Comparison of ENCODE assay signal across 18 cellular contexts in genomic region chr21:42533306-42533962, GRCh38. TPM values are rescaled to one million over a fixed set of nuclear protein-coding genes. Genes with fewer than 3 reads are reported as not detected.
DNase-seq lines count a peak whose midpoint lies in the region; ATAC-seq and TF ChIP-seq lines count a peak whose summit lies in the region.
"Had no signal": no experiment of that assay in that cellular context is flagged by ENCODE, and none has a peak within 500 bp of the region (broad histone marks: within the 10 kb centered on the region; RNA-seq: fewer than 3 reads in every experiment).

No MANE protein-coding gene starts in this region.

- no peaks in the 10 kb centered on the region for H3K27me3 Mint-ChIP-seq in IgD-negative memory B cell
- H3K27me3 Mint-ChIP-seq: activated CD4-positive, alpha-beta T cell treated with anti-CD3 and anti-CD28 coated beads for 36 hours had no signal

- H3K36me3 ChIP-seq in DOHH2 (ENCODE audit: control insufficient read depth, low read length) (peaks cover 85% of the 10 kb centered on the region), skeletal muscle satellite cell (ENCODE audit: insufficient read depth, low read length) (no peaks in the 10 kb centered on the region)

- DNase-seq in dorsolateral prefrontal cortex (no peak), hepatic stellate cell (ENCODE audit: low spot score) (no peak), superior temporal gyrus (ENCODE audit: extremely low spot score) (no peak), SHP77 (lab: John Stamatoyannopoulos, UW) (no peak)
- DNase-seq: activated CD4-positive, alpha-beta T cell treated with anti-CD3 and anti-CD28 coated beads for 36 hours; effector memory CD4-positive, alpha-beta T cell; GDM1; GOT3; KG1; NCI-H1092 treated with DMSO at 0.1 percent for 48 hours; T-helper 9 cell had no signal

- TF ChIP-seq CTCF in DOHH2 (IDR thresholded peaks at IDR 0.05; ENCODE audit: low read depth, low read length, poor library complexity, severe bottlenecking) (no peak), dorsolateral prefrontal cortex (IDR thresholded peaks at IDR 0.05 in 54 of 56, conservative IDR thresholded peaks at IDR 0.05 in 2 of 56; ENCODE audit: low read depth in 1 of 56, partially characterized antibody in 56 of 56) (no peak)

- H3K4me3 ChIP-seq in DOHH2 (ENCODE audit: low read length), result peak overlapping the region; percentile 81
- peak overlapping the region in 7 of 59 donors; percentile 6 to 38 (median 26) for H3K4me3 ChIP-seq in dorsolateral prefrontal cortex
- H3K4me3 ChIP-seq in skeletal muscle satellite cell (ENCODE audit: low read length), result no peak overlapping the region

- peak overlapping the region; percentile 25 to 90 (median 84) for H3K4me3 Mint-ChIP-seq in IgD-negative memory B cell

- no peak overlapping the region for H3K9ac ChIP-seq in skeletal muscle satellite cell (ENCODE audit: low read depth, low read length)

- H3K36me3 Mint-ChIP-seq in IgD-negative memory B cell, result peaks cover 7% of the 10 kb centered on the region

- peak overlapping the region; percentile 95 for H3K4me2 ChIP-seq in DOHH2 (ENCODE audit: low read length)
- H3K4me2 ChIP-seq in skeletal muscle satellite cell (ENCODE audit: low read length), result peak overlapping the region; percentile 49

- H3K4me1 Mint-ChIP-seq in IgD-negative memory B cell, result peaks cover 54 to 64% (median 60%) of the 10 kb centered on the region in 3 donors

- H3K4me1 ChIP-seq in DOHH2 (ENCODE audit: control insufficient read depth, low read length) (peaks cover 93% of the 10 kb centered on the region), skeletal muscle satellite cell (ENCODE audit: control insufficient read depth, insufficient read depth, low read length) (peaks cover 7% of the 10 kb centered on the region)

- H3K9me2 ChIP-seq in DOHH2 (replicated peaks; ENCODE audit: control insufficient read depth, low read length), result no peaks in the 10 kb centered on the region

- ATAC-seq in GM18520 (IDR thresholded peaks at IDR 0.05; ENCODE audit: unreplicated experiment), result no peak

- intact Hi-C loops in dorsolateral prefrontal cortex (cut with DNase I), result loop anchor here (5.0 to 10.0 kb wide), 3 partner anchors 36 to 386 kb away; partner anchors contain the start of gene RSPH1 (in 1 of the 2)

- peaks cover 12% of the 10 kb centered on the region for H4K20me1 ChIP-seq in DOHH2 (ENCODE audit: control insufficient read depth, insufficient read depth, low read depth, low read length)

- H3K79me2 ChIP-seq in DOHH2 (ENCODE audit: control insufficient read depth, low read length), result peaks cover 64% of the 10 kb centered on the region

- H3K27me3 ChIP-seq in DOHH2 (ENCODE audit: control insufficient read depth, low read length) (no peaks in the 10 kb centered on the region), dorsolateral prefrontal cortex (no peaks in the 10 kb centered on the region), skeletal muscle satellite cell (ENCODE audit: control insufficient read depth, insufficient read depth, low read length) (peaks cover 30% of the 10 kb centered on the region)
- H3K27me3 ChIP-seq: heart left ventricle had no signal

- peaks cover 59% of the 10 kb centered on the region for H3F3A ChIP-seq in DOHH2 (ENCODE audit: control insufficient read depth, insufficient read depth)

- H3K27ac ChIP-seq in DOHH2 (ENCODE audit: low read depth, low read length) (peak overlapping the region; percentile 99), dorsolateral prefrontal cortex (peak overlapping the region in 40 of 59 donors; percentile 1 to 84 (median 58))

- no peaks in the 10 kb centered on the region for H3K9me3 Mint-ChIP-seq in IgD-negative memory B cell

- H3K9me3 ChIP-seq in DOHH2 (ENCODE audit: control insufficient read depth, insufficient read depth, low read length) (no peaks in the 10 kb centered on the region), skeletal muscle satellite cell (replicated peaks; ENCODE audit: low read length) (no peaks in the 10 kb centered on the region)
- H3K9me3 ChIP-seq: heart left ventricle had no signal

- peak overlapping the region; percentile 91 to 97 (median 92) for H3K27ac Mint-ChIP-seq in IgD-negative memory B cell

RNA-seq across cellular contexts. Expression of gene SLC37A1, which starts 19.8 kb away (rescaled TPM):
- polyA plus RNA-seq in IgD-negative memory B cell, result 14.8 TPM
- total RNA-seq in dorsolateral prefrontal cortex, result 10 to 100 TPM in 109 of 120 experiments, 1 to 10 TPM in 11; 6.5 to 24.8 (median 15.3) TPM
- 0.51 and 0.87 TPM in 2 replicates for total RNA-seq in skeletal muscle satellite cell (2012; rRNA removed)

RNA-seq across cellular contexts. Expression of gene RSPH1, which starts 37.4 kb away (rescaled TPM):
- not detected for polyA plus RNA-seq in IgD-negative memory B cell
- total RNA-seq in dorsolateral prefrontal cortex, result 10 to 100 TPM in 14 of 120 experiments, 1 to 10 TPM in 106; 3.5 to 12.9 (median 7.5) TPM
- under 0.01 and 0.22 TPM in 2 replicates for total RNA-seq in skeletal muscle satellite cell (2012; rRNA removed)
- total RNA-seq: fibroblast of lung, right cardiac atrium had no signal
- polyA plus RNA-seq: fibroblast of lung, right cardiac atrium had no signal
